In the genomic region with DNA sequence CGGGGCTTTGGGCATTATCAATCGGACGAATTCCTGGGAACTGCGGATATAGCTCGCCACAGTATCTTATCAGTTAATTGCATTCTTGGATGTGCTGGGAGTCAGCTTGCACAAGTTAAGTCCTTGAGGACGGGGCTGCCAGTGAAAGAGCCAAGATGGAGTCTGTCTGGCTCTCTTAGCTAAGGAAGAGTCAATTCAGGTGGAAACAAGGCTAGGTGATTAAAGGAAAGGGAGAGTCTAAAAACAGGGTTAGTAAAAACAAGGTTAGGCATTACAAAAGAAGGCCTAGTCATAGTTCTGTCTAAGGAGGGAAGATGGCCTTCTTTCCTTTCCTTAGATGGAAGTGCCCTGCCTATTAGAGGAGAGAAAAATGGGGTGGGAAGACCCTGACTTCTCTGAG, we compare ENCODE assay signal across 2 cellular contexts. TPM values are rescaled to one million over a fixed set of nuclear protein-coding genes. Genes with fewer than 3 reads are reported as not detected.
"Had no signal": no experiment of that assay in that cellular context is flagged by ENCODE, and none has a peak within 500 bp of the region (broad histone marks: within the 10 kb centered on the region; RNA-seq: fewer than 3 reads in every experiment).

No MANE protein-coding gene starts in this region.

RNA-seq across cellular contexts. Expression of gene C6orf52, which starts 56.2 kb away (rescaled TPM):
- total RNA-seq: lung microvascular endothelial cell, posterior vena cava had no signal
